ENCODE assay signal across 1 cellular context in genomic region chr6:134123666-134124208, GRCh38.
TF ChIP-seq lines count a peak whose summit lies in the region.

No MANE protein-coding gene starts in this region.

TF ChIP-seq in H1, 55 proteins besides CTCF, POLR2A, EP300 and RAD21 (continued from another document):
- TF ChIP-seq CHD7 (IDR thresholded peaks at IDR 0.05; ENCODE audit: insufficient replicate concordance, low read length) (peak; percentile 81), MAX (IDR thresholded peaks at IDR 0.05) (0 out of 2 replicates have a peak, but pooled peaks have one; percentile 32), RBBP5 (IDR thresholded peaks at IDR 0.05; ENCODE audit: borderline replicate concordance, low read depth, low read length) (no peak)
